ENCODE assay signal across 19 cellular contexts in the genomic region with DNA sequence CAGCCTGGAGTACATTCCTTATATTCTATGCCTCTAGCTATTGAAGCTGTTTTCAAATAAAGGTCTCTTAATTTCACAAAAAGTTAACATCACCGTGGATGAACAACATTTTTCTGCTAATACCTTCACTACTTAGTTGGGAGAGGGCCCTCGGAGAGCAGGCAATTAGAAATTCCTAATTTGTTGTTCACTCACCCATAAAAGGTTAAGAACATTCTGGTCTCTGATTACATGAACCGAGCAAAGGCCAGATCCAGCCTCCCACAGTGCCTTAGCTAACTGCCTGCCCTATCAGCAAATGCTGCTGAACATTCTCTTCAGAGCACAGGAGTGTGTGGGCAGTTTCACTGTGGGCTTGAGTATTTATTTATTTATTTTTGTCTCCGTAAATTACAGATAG. TPM values are rescaled to one million over a fixed set of nuclear protein-coding genes. Genes with fewer than 3 reads are reported as not detected.
DNase-seq lines count a peak whose midpoint lies in the region; ATAC-seq and TF ChIP-seq lines count a peak whose summit lies in the region.
"Had no signal": no experiment of that assay in that cellular context is flagged by ENCODE, and none has a peak within 500 bp of the region (broad histone marks: within the 10 kb centered on the region; RNA-seq: fewer than 3 reads in every experiment).

No MANE protein-coding gene starts in this region.

- no peak overlapping the region for H4K8ac ChIP-seq in trophoblast cell (ENCODE audit: low read depth, low read length)

- peaks cover 2% of the 10 kb centered on the region for H3K79me1 ChIP-seq in trophoblast cell (ENCODE audit: low read length)

- H3K14ac ChIP-seq in trophoblast cell (ENCODE audit: low read length), result no peak overlapping the region

- no CpG with 5 or more reads among the region's 4 CpGs for WGBS in trophoblast cell (ENCODE audit: extremely low coverage, insufficient coverage, insufficient read length)

- H3K4me3 ChIP-seq in RWPE2 (ENCODE audit: severe bottlenecking) (no peak overlapping the region), foreskin fibroblast (ENCODE audit: low read depth in 1 of 2, low read length in 2 of 2) (no peak overlapping the region), trophoblast cell (ENCODE audit: low read depth, low read length) (no peak overlapping the region)
- H3K4me3 ChIP-seq: dorsolateral prefrontal cortex, upper lobe of left lung had no signal

- H3K4ac ChIP-seq in trophoblast cell (ENCODE audit: low read depth, low read length), result no peak overlapping the region

- no peak overlapping the region for H2AK5ac ChIP-seq in trophoblast cell (ENCODE audit: low read length)

- ATAC-seq in RWPE2 (ENCODE audit: low read depth), result peak; percentile 29; the same call in 1 of the 3 replicates
- ATAC-seq: activated CD8-positive, alpha-beta T cell treated with anti-CD3 and anti-CD28 coated beads for 36 hours; natural killer cell treated with Interleukin-12 subunit alpha and Interleukin-12 subunit beta and Interleukin-15 and Interleukin-18, amount 100 ng/mL, for 72 hours had no signal

- no peak for TF ChIP-seq CTCF in RWPE2 (IDR thresholded peaks at IDR 0.05; ENCODE audit: poor library complexity, severe bottlenecking)
- TF ChIP-seq CTCF in foreskin fibroblast (IDR thresholded peaks at IDR 0.05; ENCODE audit: low read depth, low read length), result no peak

- no peak overlapping the region for H3K9ac ChIP-seq in trophoblast cell (ENCODE audit: low read length)

- H2BK5ac ChIP-seq in trophoblast cell (ENCODE audit: low read depth, low read length, poor library complexity), result no peak overlapping the region

- H3K27ac ChIP-seq in RWPE2 (ENCODE audit: poor library complexity, severe bottlenecking) (no peak overlapping the region), trophoblast cell (ENCODE audit: low read depth, low read length) (peak overlapping the region; percentile 44)
- H3K27ac ChIP-seq: dorsolateral prefrontal cortex, upper lobe of left lung had no signal

- H2BK12ac ChIP-seq in trophoblast cell (ENCODE audit: low read length), result no peak overlapping the region

- H3K4me1 ChIP-seq in RWPE2 (ENCODE audit: insufficient read depth, poor library complexity, severe bottlenecking) (no peaks in the 10 kb centered on the region), trophoblast cell (ENCODE audit: control insufficient read depth in 1 of 2, insufficient read depth in 2 of 2, low read length in 2 of 2) (peaks cover 0 to 1% of the 10 kb centered on the region in 2 experiments)
- H3K4me1 ChIP-seq: upper lobe of left lung had no signal

- peak; percentile 79 for DNase-seq in EH (ENCODE audit: low read depth)
- no peak for DNase-seq in RWPE2 (ENCODE audit: low spot score)
- DNase-seq in foreskin fibroblast, result peak; percentile 12 to 18
- peak; percentile 82 to 92 for DNase-seq in trophoblast cell
- DNase-seq in activated CD4-positive, alpha-beta T cell treated with anti-CD3 and anti-CD28 coated beads, Interleukin-2, amount 50 U/mL, for 1 hour, result no peak
- DNase-seq in activated T-cell treated with anti-CD3 and anti-CD28 coated beads, Interleukin-2, amount 50 U/mL, for 48 hours, result no peak
- DNase-seq in NCI-H2196 (lab: John Stamatoyannopoulos, UW; ENCODE audit: unreplicated experiment), result no peak
- DNase-seq in NCI-H526 (lab: John Stamatoyannopoulos, UW), result no peak
- DNase-seq: activated CD8-positive, alpha-beta T cell treated with anti-CD3 and anti-CD28 coated beads for 36 hours; CD4-positive, CD25-positive, alpha-beta regulatory T cell; dorsolateral prefrontal cortex; erythroblast; glutamatergic neuron; immature natural killer cell; NCI-H1694; NCI-H510A; T-helper 2 cell; upper lobe of left lung had no signal

- no peak overlapping the region for H3K23ac ChIP-seq in trophoblast cell (ENCODE audit: low read length)

- H4K91ac ChIP-seq in trophoblast cell (ENCODE audit: low read depth, low read length), result no peak overlapping the region

- H3K36me3 ChIP-seq in RWPE2 (ENCODE audit: low read depth) (no peaks in the 10 kb centered on the region), trophoblast cell (ENCODE audit: control insufficient read depth in 1 of 2, insufficient read depth in 2 of 2, low read length in 2 of 2) (no peaks in the 10 kb centered on the region)
- H3K36me3 ChIP-seq: upper lobe of left lung had no signal

- no peak overlapping the region for H4K12ac ChIP-seq in trophoblast cell (ENCODE audit: low read depth, low read length)

- H3K4me2 ChIP-seq in trophoblast cell (ENCODE audit: low read length), result no peak overlapping the region

- H2AFZ ChIP-seq in trophoblast cell (ENCODE audit: insufficient read depth, low read length, poor library complexity), result no peak overlapping the region

- H3K9me3 ChIP-seq in RWPE2 (ENCODE audit: severe bottlenecking) (no peaks in the 10 kb centered on the region), trophoblast cell (ENCODE audit: insufficient read depth, low read depth, low read length) (no peaks in the 10 kb centered on the region)
- H3K9me3 ChIP-seq: upper lobe of left lung had no signal

- no peaks in the 10 kb centered on the region for H3K79me2 ChIP-seq in trophoblast cell (ENCODE audit: control insufficient read depth, insufficient read depth, low read length, poor library complexity)

- no peak overlapping the region for H2BK120ac ChIP-seq in trophoblast cell (ENCODE audit: insufficient read depth, low read length, poor library complexity)

- H3K27me3 ChIP-seq in RWPE2 (ENCODE audit: insufficient read depth, poor library complexity, severe bottlenecking), result no peaks in the 10 kb centered on the region
- no peaks in the 10 kb centered on the region for H3K27me3 ChIP-seq in trophoblast cell (ENCODE audit: insufficient read depth, low read length)
- H3K27me3 ChIP-seq: upper lobe of left lung had no signal

- no peak overlapping the region for H3K18ac ChIP-seq in trophoblast cell (ENCODE audit: low read length)

RNA-seq across cellular contexts. Expression of a gene that starts 36.0 kb away (rescaled TPM):
- 0.47 and 0.49 TPM in 2 replicates for polyA plus RNA-seq in trophoblast cell (2013)
- polyA plus RNA-seq: CD4-positive, CD25-positive, alpha-beta regulatory T cell; immature natural killer cell had no signal

Comparison
In these comparisons a context has a peak if more than half of its experiments do, and no peak if none do; other contexts are left out.
1. DNase-seq: peak in EH (single experiment), foreskin fibroblast (2 of 2) and trophoblast cell (2 of 2); none in RWPE2 (single experiment), activated CD4-positive, alpha-beta T cell treated with anti-CD3 and anti-CD28 coated beads, Interleukin-2, amount 50 U/mL, for 1 hour (single experiment), activated T-cell treated with anti-CD3 and anti-CD28 coated beads, Interleukin-2, amount 50 U/mL, for 48 hours (0 of 2), NCI-H2196 (single experiment) and NCI-H526 (0 of 2).